ENCODE assay signal across 13 cellular contexts in genomic region chr10:104309980-104310978, GRCh38. TPM values are rescaled to one million over a fixed set of nuclear protein-coding genes. Genes with fewer than 3 reads are reported as not detected.
DNase-seq lines count a peak whose midpoint lies in the region; ATAC-seq and TF ChIP-seq lines count a peak whose summit lies in the region.
"Had no signal": no experiment of that assay in that cellular context is flagged by ENCODE, and none has a peak within 500 bp of the region (broad histone marks: within the 10 kb centered on the region; RNA-seq: fewer than 3 reads in every experiment).

No MANE protein-coding gene starts in this region.

- H3K27ac ChIP-seq in ACC112 (ENCODE audit: low read depth, low read length): peak overlapping the region; percentile 100
- peak overlapping the region; percentile 91 to 95 for H3K27ac ChIP-seq in coronary artery
- peak overlapping the region; percentile 21 to 88 for H3K27ac ChIP-seq in lung (ENCODE audit: low read depth in 1 of 2, low read length in 1 of 2)
- no peak overlapping the region for H3K27ac ChIP-seq in GM23338 (ENCODE audit: low read depth)
- H3K27ac ChIP-seq: foreskin keratinocyte had no signal

- peaks cover 30% of the 10 kb centered on the region for H3K36me3 Mint-ChIP-seq in GM23338 (ENCODE audit: low read depth)

- TF ChIP-seq CTCF in coronary artery (IDR thresholded peaks at IDR 0.05): no peak
- no peak for TF ChIP-seq CTCF in lung (IDR thresholded peaks at IDR 0.05; ENCODE audit: control extremely low read depth, extremely low read depth)
- no peak for TF ChIP-seq CTCF in GM23338 (conservative IDR thresholded peaks at IDR 0.05; ENCODE audit: low read depth in 2 of 2)

- peaks cover 40% of the 10 kb centered on the region for H3K36me3 ChIP-seq in ACC112 (ENCODE audit: insufficient read depth, low read length)
- peaks cover 25 to 35% of the 10 kb centered on the region in 2 donors for H3K36me3 ChIP-seq in lung (ENCODE audit: control insufficient read depth in 2 of 2, insufficient read depth in 2 of 2, low read length in 2 of 2)
- no peaks in the 10 kb centered on the region for H3K36me3 ChIP-seq in GM23338 (ENCODE audit: insufficient read depth)

- no peak overlapping the region for H3K27ac Mint-ChIP-seq in GM23338

- peaks cover 9% of the 10 kb centered on the region for H3K27me3 Mint-ChIP-seq in GM23338 (ENCODE audit: insufficient read depth, low read depth, poor library complexity)

- H3K4me1 ChIP-seq in ACC112 (ENCODE audit: control insufficient read depth, insufficient read depth, low read length, unreplicated experiment) (peaks cover 65% of the 10 kb centered on the region), lung (ENCODE audit: control insufficient read depth in 2 of 2, insufficient read depth in 2 of 2, low read length in 2 of 2) (peaks cover 21 to 29% of the 10 kb centered on the region in 2 donors), GM23338 (ENCODE audit: insufficient read depth) (no peaks in the 10 kb centered on the region)
- H3K4me1 ChIP-seq: foreskin keratinocyte had no signal

- no peak overlapping the region; the same call in 1 of the 2 replicates for H3K4me3 ChIP-seq in ACC112 (ENCODE audit: low read depth, low read length)
- H3K4me3 ChIP-seq in coronary artery: peak overlapping the region; percentile 48
- H3K4me3 ChIP-seq in lung: no peak overlapping the region
- H3K4me3 ChIP-seq in GM23338: no peak overlapping the region

- no peaks in the 10 kb centered on the region for H3F3A ChIP-seq in GM23338 (replicated peaks; ENCODE audit: low read depth)

- H3K4me3 Mint-ChIP-seq in GM23338: no peak overlapping the region

- H3K79me2 ChIP-seq in ACC112 (ENCODE audit: control insufficient read depth, insufficient read depth, low read length, unreplicated experiment) (peaks cover 61% of the 10 kb centered on the region), GM23338 (replicated peaks; ENCODE audit: insufficient read depth) (no peaks in the 10 kb centered on the region)

- H3K27me3 ChIP-seq in ACC112 (ENCODE audit: insufficient read depth, low read length) (no peaks in the 10 kb centered on the region), lung (ENCODE audit: control insufficient read depth, insufficient read depth) (no peaks in the 10 kb centered on the region), GM23338 (ENCODE audit: insufficient read depth) (no peaks in the 10 kb centered on the region)
- H3K27me3 ChIP-seq: foreskin keratinocyte had no signal

- ATAC-seq in lung (ENCODE audit: insufficient read depth, low FRiP score) (no peak), GM18909 (IDR thresholded peaks at IDR 0.05; ENCODE audit: poor library complexity, unreplicated experiment) (no peak), GM23338 (no peak), HG03432 (IDR thresholded peaks at IDR 0.05; ENCODE audit: unreplicated experiment) (no peak)
- ATAC-seq: foreskin keratinocyte had no signal

- H3K9me3 Mint-ChIP-seq in GM23338: no peaks in the 10 kb centered on the region
- H3K9me3 Mint-ChIP-seq: CD8-positive, alpha-beta memory T cell had no signal

- WGBS in lung, 2 donors: 76 to 87% methylated on average over 15 of the region's 15 CpGs

- peak; percentile 76 for DNase-seq in HS-5 (ENCODE audit: low read depth)
- peak; percentile 96 for DNase-seq in coronary artery (ENCODE audit: low spot score)
- no peak for DNase-seq in lung (ENCODE audit: low spot score)
- no peak for DNase-seq in NCI-H1436 (lab: John Stamatoyannopoulos, UW)
- no peak for DNase-seq in GM23338 (ENCODE audit: low spot score)
- DNase-seq: activated effector memory CD4-positive, alpha-beta T cell treated with Interleukin-2 at 50 U/mL for 16 hours; CD8-positive, alpha-beta memory T cell; foreskin keratinocyte; NCI-H146; occipital lobe had no signal

- H3K9me3 ChIP-seq in lung (ENCODE audit: control insufficient read depth in 2 of 2, insufficient read depth in 1 of 2, low read length in 1 of 2): peaks cover 0 to 2% of the 10 kb centered on the region in 2 donors

- H2AFZ ChIP-seq in ACC112 (ENCODE audit: low read length, unreplicated experiment) (no peak overlapping the region), GM23338 (no peak overlapping the region)

- no peaks in the 10 kb centered on the region for H3K9me2 ChIP-seq in GM23338 (ENCODE audit: insufficient read depth)

- peaks cover 7% of the 10 kb centered on the region for H4K20me1 ChIP-seq in GM23338 (replicated peaks; ENCODE audit: insufficient read depth)

- peaks cover 12% of the 10 kb centered on the region for H3K4me1 Mint-ChIP-seq in GM23338

- no peak overlapping the region for H3K4me2 ChIP-seq in GM23338

TF ChIP-seq in GM23338, 12 proteins besides CTCF, POLR2A, EP300 and RAD21:
- TF ChIP-seq NANOG (IDR thresholded peaks at IDR 0.05; ENCODE audit: borderline replicate concordance) (no peak), ETS1 (IDR thresholded peaks at IDR 0.05) (no peak), EZH2phosphoT487 (IDR thresholded peaks at IDR 0.05; ENCODE audit: unreplicated experiment) (no peak), REST (IDR thresholded peaks at IDR 0.05; ENCODE audit: unreplicated experiment) (no peak), STAT1 (IDR thresholded peaks at IDR 0.05; ENCODE audit: unreplicated experiment) (no peak)

RNA-seq across cellular contexts. Expression of gene ITPRIP, which starts 28.0 kb away (rescaled TPM):
- total RNA-seq in lung: 10 to 100 TPM; 23.8 to 36.0 TPM
- polyA plus RNA-seq in lung (10 to 100 TPM; 21.7 to 44.7 TPM), GM23338 (2016; fragmentation: Nextera tagmentation; extraction: Ambion mirVana) (6.4 and 6.9 TPM in 2 replicates)
- 15.2 and 15.9 TPM in 2 replicates for total RNA-seq in GM23338 (2014; rRNA removed; shearing (Covaris generic))

RNA-seq across cellular contexts. Expression of gene GSTO2, which starts 41.3 kb away (rescaled TPM):
- total RNA-seq in lung: 10 to 100 TPM; 10.6 to 13.5 TPM
- polyA plus RNA-seq in lung (10 to 100 TPM in 1 of 2 donors, 1 to 10 TPM in 1; 6.6 to 25.9 TPM), GM23338 (2016; fragmentation: Nextera tagmentation; extraction: Ambion mirVana) (49.8 and 51.3 TPM in 2 replicates)
- total RNA-seq in GM23338 (2014; rRNA removed; shearing (Covaris generic)): 30.7 and 39.3 TPM in 2 replicates

RNA-seq across cellular contexts. Expression of gene CFAP58, which starts 43.4 kb away (rescaled TPM):
- 1 to 10 TPM; 5.0 to 5.4 TPM for total RNA-seq in lung
- polyA plus RNA-seq in lung (1 to 10 TPM; 1.4 to 2.2 TPM), GM23338 (2016; fragmentation: Nextera tagmentation; extraction: Ambion mirVana) (0.24 and 0.89 TPM in 2 replicates)
- 0.39 and 0.63 TPM in 2 replicates for total RNA-seq in GM23338 (2014; rRNA removed; shearing (Covaris generic))
- polyA plus RNA-seq: CD8-positive, alpha-beta memory T cell had no signal

RNA-seq across cellular contexts. Expression of gene GSTO1, which starts 55.6 kb away (rescaled TPM):
- 100 to 1,000 TPM in 1 of 2 donors, 10 to 100 TPM in 1; 47.2 to 130 TPM for total RNA-seq in lung
- 100 to 1,000 TPM; 205 to 244 TPM for polyA plus RNA-seq in lung
- 52.5 and 75.3 TPM in 2 replicates for total RNA-seq in GM23338 (2014; rRNA removed; shearing (Covaris generic))
- polyA plus RNA-seq in GM23338 (2016; fragmentation: Nextera tagmentation; extraction: Ambion mirVana): 182 and 204 TPM in 2 replicates

Comparison
In these comparisons a context has a peak if more than half of its experiments do, and no peak if none do; other contexts are left out.
1. DNase-seq: peak in HS-5 (single experiment) and coronary artery (single experiment); none in lung (single experiment), NCI-H1436 (single experiment) and GM23338 (single experiment).